7 cellular contexts compared by ENCODE assay signal in the genomic region with DNA sequence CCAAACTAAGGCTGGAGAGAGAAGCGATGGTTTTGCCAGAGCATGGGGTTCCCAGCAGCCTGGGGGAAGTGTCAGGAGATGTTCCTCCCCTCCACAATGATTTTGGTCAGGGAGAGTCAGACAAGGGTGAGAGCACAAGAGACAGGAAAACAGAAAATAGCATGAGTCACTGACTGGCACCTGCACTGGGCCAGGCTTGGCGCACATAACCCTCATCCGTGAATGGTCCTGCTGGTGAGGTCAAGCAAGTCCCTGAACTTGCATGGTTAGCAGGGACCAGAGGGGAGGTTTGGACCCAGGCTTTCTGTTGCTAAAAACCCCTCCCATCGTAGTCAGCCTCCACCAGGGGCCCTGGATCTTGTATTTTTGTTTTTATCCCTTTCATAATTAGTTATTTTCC.
"Had no signal": no experiment of that assay in that cellular context is flagged by ENCODE, and none has a peak within 500 bp of the region (broad histone marks: within the 10 kb centered on the region; RNA-seq: fewer than 3 reads in every experiment).

No MANE protein-coding gene starts in this region.

- H3K27ac Mint-ChIP-seq: IgD-negative memory B cell had no signal

- H3K27ac ChIP-seq: HL-60 had no signal

- ATAC-seq: HepG2, K562 had no signal

- DNase-seq: IMR-90, KBM-7, KG1 had no signal

- H3K4me3 Mint-ChIP-seq: IgD-negative memory B cell had no signal

- H3K36me3 Mint-ChIP-seq: IgD-negative memory B cell had no signal

- H3K4me3 ChIP-seq: K562 had no signal
